24 cellular contexts compared by ENCODE assay signal in the genomic region with DNA sequence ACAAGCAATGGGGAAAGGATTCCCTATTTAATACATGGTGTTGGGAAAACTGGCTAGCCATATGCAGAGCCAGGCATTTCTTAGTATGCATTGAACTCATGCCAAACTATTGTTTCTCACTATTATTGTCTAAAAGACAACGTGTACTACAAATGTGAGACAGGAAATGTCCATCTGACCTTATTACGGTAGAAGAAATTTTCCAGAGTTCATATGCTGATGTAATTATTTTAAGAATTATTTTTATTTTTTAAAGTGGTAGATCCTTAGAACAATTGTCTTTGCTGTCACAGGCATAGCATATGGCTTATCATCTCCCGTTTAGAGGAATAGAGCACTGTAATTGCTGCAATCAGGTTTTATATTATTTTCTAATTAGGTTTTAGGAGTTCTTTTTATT.
"Had no signal": no experiment of that assay in that cellular context is flagged by ENCODE, and none has a peak within 500 bp of the region (broad histone marks: within the 10 kb centered on the region; RNA-seq: fewer than 3 reads in every experiment).

No MANE protein-coding gene starts in this region.

- DNase-seq: activated CD4-positive, alpha-beta memory T cell treated with anti-CD3 and anti-CD28 coated beads, Interleukin-2, amount 10 ng/mL, durations not matched to agents 7 days and 5 days; activated CD4-positive, alpha-beta T cell treated with anti-CD3 and anti-CD28 coated beads for 48 hours; activated CD8-positive, alpha-beta memory T cell treated with anti-CD3 and anti-CD28 coated beads, Interleukin-2, amount 10 ng/mL, durations not matched to agents 7 days and 5 days; activated naive CD4-positive, alpha-beta T cell; activated naive CD8-positive, alpha-beta T cell treated with anti-CD3 and anti-CD28 coated beads for 36 hours; activated T-cell treated with anti-CD3 and anti-CD28 coated beads, Interleukin-2, amount 50 U/mL, for 1 hour; amniotic stem cell; colonic mucosa; hippocampal formation; islet precursor cell; left lung; natural killer cell; pancreas; stimulated activated CD4-positive, alpha-beta T cell treated with anti-CD3 and anti-CD28 coated beads, Interleukin-2, amount 100 ng/mL, for 24 hours; stimulated activated naive CD4-positive, alpha-beta T cell treated with Interleukin-2 at 50 U/mL for 16 hours; substantia nigra had no signal

- H3K9me3 Mint-ChIP-seq: central memory CD8-positive, alpha-beta T cell; natural killer cell; WTC11 had no signal

- H3K27me3 ChIP-seq: colonic mucosa, left lung, neutrophil, pancreas, tibial nerve had no signal

- FAIRE-seq: pancreas, TTC549 had no signal

- H3K27me3 Mint-ChIP-seq: activated CD4-positive, alpha-beta memory T cell treated with anti-CD3 and anti-CD28 coated beads, Interleukin-2, amount 10 ng/mL, durations not matched to agents 7 days and 5 days; activated CD8-positive, alpha-beta memory T cell treated with anti-CD3 and anti-CD28 coated beads, Interleukin-2, amount 10 ng/mL, durations not matched to agents 7 days and 5 days; activated naive CD8-positive, alpha-beta T cell treated with anti-CD3 and anti-CD28 coated beads for 36 hours; activated T-helper 17 cell treated with anti-CD3 and anti-CD28 coated beads, Interleukin-2, amount 50 U/mL, for 72 hours; central memory CD8-positive, alpha-beta T cell had no signal

- H3K4me3 Mint-ChIP-seq: activated CD4-positive, alpha-beta memory T cell treated with anti-CD3 and anti-CD28 coated beads, Interleukin-2, amount 10 ng/mL, durations not matched to agents 7 days and 5 days; activated CD8-positive, alpha-beta memory T cell treated with anti-CD3 and anti-CD28 coated beads, Interleukin-2, amount 10 ng/mL, durations not matched to agents 7 days and 5 days; activated naive CD8-positive, alpha-beta T cell treated with anti-CD3 and anti-CD28 coated beads for 36 hours; activated T-helper 17 cell treated with anti-CD3 and anti-CD28 coated beads, Interleukin-2, amount 50 U/mL, for 72 hours; central memory CD8-positive, alpha-beta T cell; natural killer cell; WTC11 had no signal

- H3K36me3 ChIP-seq: colonic mucosa, left lung, neutrophil, pancreas, tibial nerve had no signal

- H3K9me3 ChIP-seq: colonic mucosa, left lung, neutrophil, pancreas, tibial nerve had no signal

- H3K27ac ChIP-seq: colonic mucosa, neutrophil, pancreas, SK-N-MC had no signal

- H3K36me3 Mint-ChIP-seq: natural killer cell, WTC11 had no signal

- H3K27ac Mint-ChIP-seq: activated CD4-positive, alpha-beta memory T cell treated with anti-CD3 and anti-CD28 coated beads, Interleukin-2, amount 10 ng/mL, durations not matched to agents 7 days and 5 days; activated CD8-positive, alpha-beta memory T cell treated with anti-CD3 and anti-CD28 coated beads, Interleukin-2, amount 10 ng/mL, durations not matched to agents 7 days and 5 days; activated naive CD8-positive, alpha-beta T cell treated with anti-CD3 and anti-CD28 coated beads for 36 hours; activated T-helper 17 cell treated with anti-CD3 and anti-CD28 coated beads, Interleukin-2, amount 50 U/mL, for 72 hours; natural killer cell; WTC11 had no signal

- H3K4me1 ChIP-seq: colonic mucosa, pancreas, tibial nerve had no signal

- ATAC-seq: activated CD8-positive, alpha-beta memory T cell treated with anti-CD3 and anti-CD28 coated beads, Interleukin-2, amount 10 ng/mL, durations not matched to agents 7 days and 5 days; activated T-helper 17 cell treated with anti-CD3 and anti-CD28 coated beads, Interleukin-2, amount 50 U/mL, for 72 hours; esophagus mucosa; left lung; natural killer cell; pancreas; WTC11 had no signal

- H3K4me3 ChIP-seq: colonic mucosa, left lung, pancreas, SK-N-MC, tibial nerve had no signal

- H3K4me1 Mint-ChIP-seq: central memory CD8-positive, alpha-beta T cell; natural killer cell had no signal
